8 cellular contexts compared by ENCODE assay signal in genomic region chr10:96832721-96833219, GRCh38.
DNase-seq lines count a peak whose midpoint lies in the region; ATAC-seq lines count a peak whose summit lies in the region.

No MANE protein-coding gene starts in this region.

- H3K27me3 ChIP-seq in BLaER1 treated with 17β-estradiol and CSF1 and Interleukin-3, amounts not matched to agents 10 nM and 100 nM, result no peaks in the 10 kb centered on the region

- H3K4me1 ChIP-seq in BLaER1 treated with 17β-estradiol and CSF1 and Interleukin-3, amounts not matched to agents 10 nM and 100 nM, result peaks cover 48 to 63% (median 55%) of the 10 kb centered on the region in 10 experiments

- peak overlapping the region; percentile 87 to 97 (median 94) for H3K27ac ChIP-seq in BLaER1 treated with 17β-estradiol and CSF1 and Interleukin-3, amounts not matched to agents 10 nM and 100 nM

- 0 out of 22 replicates have a peak, but pooled peaks cover 0 to 6% (median 0%) of the 10 kb centered on the region in 11 experiments for H3K9me3 ChIP-seq in BLaER1 treated with 17β-estradiol and CSF1 and Interleukin-3, amounts not matched to agents 10 nM and 100 nM (replicated peaks in 1 of 11)

- DNase-seq in NOMO-1 (lab: John Stamatoyannopoulos, UW; ENCODE audit: unreplicated experiment in 2 of 2) (peak; percentile 78 to 83), epidermal melanocyte (ENCODE audit: insufficient read length, low spot score) (peak; percentile 78), middle frontal gyrus (ENCODE audit: extremely low spot score, low spot score) (peak; percentile 58)
- DNase-seq in activated CD8-positive, alpha-beta memory T cell treated with anti-CD3 and anti-CD28 coated beads, Interleukin-2, amount 50 U/mL, for 4 hours, result peak; percentile 88
- peak; percentile 78 to 80 for DNase-seq in stimulated activated CD8-positive, alpha-beta memory T cell treated with anti-CD3 and anti-CD28 coated beads, Interleukin-15, amount 100 ng/mL, for 48 hours (ENCODE audit: low read depth in 2 of 2)

- H3K9ac ChIP-seq in BLaER1 treated with 17β-estradiol and CSF1 and Interleukin-3, amounts not matched to agents 10 nM and 100 nM, result peak overlapping the region; percentile 89 to 96 (median 94)

- H4K20me1 ChIP-seq in BLaER1 treated with 17β-estradiol and CSF1 and Interleukin-3, amounts not matched to agents 10 nM and 100 nM, result peaks cover 44 to 50% (median 49%) of the 10 kb centered on the region in 11 experiments

- peak overlapping the region; percentile 82 to 97 (median 93) for H3K4me2 ChIP-seq in BLaER1 treated with 17β-estradiol and CSF1 and Interleukin-3, amounts not matched to agents 10 nM and 100 nM

- peak overlapping the region; percentile 90 to 99 (median 95) for H3K4me3 ChIP-seq in BLaER1 treated with 17β-estradiol and CSF1 and Interleukin-3, amounts not matched to agents 10 nM and 100 nM

- peaks cover 0 to 19% (median 14%) of the 10 kb centered on the region in 11 experiments; a peak in 20 of 22 replicates for H3K36me3 ChIP-seq in BLaER1 treated with 17β-estradiol and CSF1 and Interleukin-3, amounts not matched to agents 10 nM and 100 nM

- ATAC-seq in GM19043 (IDR thresholded peaks at IDR 0.05; ENCODE audit: low read depth, unreplicated experiment), result peak; percentile 56
- ATAC-seq in HG03280 (IDR thresholded peaks at IDR 0.05; ENCODE audit: unreplicated experiment), result peak; percentile 62

Comparison
In these comparisons a context has a peak if more than half of its experiments do, and no peak if none do; other contexts are left out.
1. Peak in every context shown above with its lines: DNase-seq, ATAC-seq, H3K4me3 ChIP-seq and H3K27ac ChIP-seq.